ENCODE assay signal across 23 cellular contexts in the genomic region with DNA sequence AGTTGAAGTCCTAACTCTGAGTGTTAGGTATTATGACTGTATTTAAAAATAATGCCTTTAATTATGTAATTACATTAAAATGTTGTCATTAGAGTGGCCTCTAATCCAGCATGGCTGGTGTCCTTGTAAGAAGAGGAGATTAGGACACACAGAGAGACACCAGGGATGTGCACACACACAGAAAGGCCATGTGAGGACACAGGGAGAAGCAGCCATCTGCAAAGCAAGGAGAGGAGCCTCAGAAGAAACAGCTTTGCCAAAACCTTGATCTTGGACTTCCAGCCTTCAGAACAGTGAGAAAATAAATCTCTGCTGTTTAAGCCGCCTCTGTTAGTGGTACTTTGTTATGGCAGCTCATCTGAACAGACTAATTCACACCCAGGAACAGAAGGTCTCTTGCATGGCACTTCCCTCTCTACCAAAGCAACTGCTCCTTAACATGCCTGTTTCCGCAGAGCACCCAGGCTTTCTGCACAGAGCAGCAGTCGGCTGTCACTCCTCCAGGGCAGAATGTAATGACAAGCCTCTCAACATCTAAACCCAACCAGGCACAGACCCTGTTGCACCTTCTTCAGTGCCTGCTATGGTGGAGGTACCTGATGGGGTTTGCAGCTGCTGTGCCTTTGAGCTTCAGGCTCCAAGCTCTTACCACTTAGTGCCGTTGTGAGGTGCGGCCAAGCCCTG.
DNase-seq lines count a peak whose midpoint lies in the region; ATAC-seq and TF ChIP-seq lines count a peak whose summit lies in the region.
"Had no signal": no experiment of that assay in that cellular context is flagged by ENCODE, and none has a peak within 500 bp of the region (broad histone marks: within the 10 kb centered on the region; RNA-seq: fewer than 3 reads in every experiment).

No MANE protein-coding gene starts in this region.

- ATAC-seq in lower lobe of right lung, result peak; percentile 33 to 42
- ATAC-seq: activated naive CD4-positive, alpha-beta T cell treated with anti-CD3 and anti-CD28 coated beads, Interleukin-2, amount 50 U/mL, for 72 hours; GM23338; heart left ventricle; naive thymus-derived CD4-positive, alpha-beta T cell; stimulated activated naive CD8-positive, alpha-beta T cell treated with anti-CD3 and anti-CD28 coated beads, Interleukin-15, Interleukin-2, amounts not matched to agents 100 U/mL and 50 U/mL, for 24 hours had no signal

- peaks cover 3 to 20% (median 17%) of the 10 kb centered on the region in 10 experiments; a peak in 18 of 20 replicates for H3K4me1 ChIP-seq in BLaER1 treated with 17β-estradiol and CSF1 and Interleukin-3, amounts not matched to agents 10 nM and 100 nM
- H3K4me1 ChIP-seq in lower lobe of right lung (no peaks in the 10 kb centered on the region), stomach smooth muscle (ENCODE audit: control insufficient read depth, insufficient read depth, low read length) (no peaks in the 10 kb centered on the region)
- H3K4me1 ChIP-seq: esophagus squamous epithelium, heart left ventricle had no signal

- no peak overlapping the region for H3K4me3 ChIP-seq in BLaER1 treated with 17β-estradiol and CSF1 and Interleukin-3, amounts not matched to agents 10 nM and 100 nM
- H3K4me3 ChIP-seq in lower lobe of right lung (no peak overlapping the region), stomach smooth muscle (ENCODE audit: low read length in 2 of 2) (no peak overlapping the region)
- H3K4me3 ChIP-seq: dorsolateral prefrontal cortex, esophagus squamous epithelium, GM23338, heart left ventricle, skin epidermis, thoracic aorta had no signal

- intact Hi-C loops in lower lobe of right lung (cut with DNase I), result no loop called here

- H3K9ac ChIP-seq in BLaER1 treated with 17β-estradiol and CSF1 and Interleukin-3, amounts not matched to agents 10 nM and 100 nM, result peak overlapping the region in 1 of 11 experiments; percentile 8; a peak in 1 of 22 replicates
- H3K9ac ChIP-seq in stomach smooth muscle (ENCODE audit: low read length in 2 of 2), result no peak overlapping the region

- TF ChIP-seq CTCF in lower lobe of right lung (IDR thresholded peaks at IDR 0.05), result no peak

- no peak overlapping the region; a peak in 1 of 22 replicates for H3K27ac ChIP-seq in BLaER1 treated with 17β-estradiol and CSF1 and Interleukin-3, amounts not matched to agents 10 nM and 100 nM
- H3K27ac ChIP-seq in lower lobe of right lung (no peak overlapping the region), stomach smooth muscle (ENCODE audit: low read length) (peak overlapping the region; percentile 7)
- H3K27ac ChIP-seq: esophagus squamous epithelium, heart left ventricle, skin epidermis, thoracic aorta had no signal

- H3K4me2 ChIP-seq in BLaER1 treated with 17β-estradiol and CSF1 and Interleukin-3, amounts not matched to agents 10 nM and 100 nM, result peak overlapping the region; percentile 10 to 77 (median 60); a peak in 21 of 22 replicates
- H3K4me2 ChIP-seq: GM23338 had no signal

- H3K27me3 ChIP-seq in BLaER1 treated with 17β-estradiol and CSF1 and Interleukin-3, amounts not matched to agents 10 nM and 100 nM, result no peaks in the 10 kb centered on the region
- H3K27me3 ChIP-seq in lower lobe of right lung (ENCODE audit: low read depth), result no peaks in the 10 kb centered on the region
- no peaks in the 10 kb centered on the region for H3K27me3 ChIP-seq in stomach smooth muscle (ENCODE audit: control insufficient read depth in 1 of 2, insufficient read depth in 2 of 2, low read length in 2 of 2)
- H3K27me3 ChIP-seq: dorsolateral prefrontal cortex, esophagus squamous epithelium, heart left ventricle had no signal

- H4K20me1 ChIP-seq in BLaER1 treated with 17β-estradiol and CSF1 and Interleukin-3, amounts not matched to agents 10 nM and 100 nM, result no peaks in the 10 kb centered on the region

- 0 out of 22 replicates have a peak, but pooled peaks cover 0 to 5% (median 0%) of the 10 kb centered on the region in 11 experiments for H3K9me3 ChIP-seq in BLaER1 treated with 17β-estradiol and CSF1 and Interleukin-3, amounts not matched to agents 10 nM and 100 nM (replicated peaks in 1 of 11)
- H3K9me3 ChIP-seq in lower lobe of right lung (no peaks in the 10 kb centered on the region), stomach smooth muscle (ENCODE audit: control insufficient read depth in 2 of 2, low read length in 2 of 2) (no peaks in the 10 kb centered on the region)
- H3K9me3 ChIP-seq: esophagus squamous epithelium, thoracic aorta had no signal

- no peaks in the 10 kb centered on the region for H3K36me3 ChIP-seq in BLaER1 treated with 17β-estradiol and CSF1 and Interleukin-3, amounts not matched to agents 10 nM and 100 nM
- H3K36me3 ChIP-seq in lower lobe of right lung (no peaks in the 10 kb centered on the region), stomach smooth muscle (ENCODE audit: control insufficient read depth in 2 of 2, insufficient read depth in 2 of 2, low read length in 2 of 2) (no peaks in the 10 kb centered on the region)
- H3K36me3 ChIP-seq: esophagus squamous epithelium, heart left ventricle, thoracic aorta had no signal

- DNase-seq in NCI-H82 (lab: John Stamatoyannopoulos, UW) (peak; percentile 94), lower lobe of right lung (no peak), NCI-H446 (lab: John Stamatoyannopoulos, UW) (no peak), NCI-H1417 treated with DMSO at 0.1 percent for 48 hours (lab: John Stamatoyannopoulos, UW) (no peak)
- no peak for DNase-seq in activated CD4-positive, CD25-positive, alpha-beta regulatory T cell (lab: John Stamatoyannopoulos, UW)
- DNase-seq: activated CD4-positive, alpha-beta T cell treated with anti-CD3 and anti-CD28 coated beads, Interleukin-2, amount 10 ng/mL, durations not matched to agents 24 days and 14 days; esophagus squamous epithelium; foreskin melanocyte; heart left ventricle; midbrain; naive thymus-derived CD4-positive, alpha-beta T cell; NCI-H1092 treated with DMSO at 0.1 percent for 48 hours; NCI-H187 treated with DMSO at 0.1 percent for 48 hours; NCI-H526 treated with DMSO at 0.1 percent for 48 hours; SIG-M5; stimulated activated naive CD8-positive, alpha-beta T cell treated with anti-CD3 and anti-CD28 coated beads, Interleukin-15, Interleukin-2, amounts not matched to agents 100 U/mL and 50 U/mL, for 24 hours had no signal
